Comparison of ENCODE assay signal across 8 cellular contexts in genomic region chr15:29270169-29270955, GRCh38. TPM values are rescaled to one million over a fixed set of nuclear protein-coding genes. Genes with fewer than 3 reads are reported as not detected.
DNase-seq lines count a peak whose midpoint lies in the region; ATAC-seq and TF ChIP-seq lines count a peak whose summit lies in the region.

No MANE protein-coding gene starts in this region.

- no peak for TF ChIP-seq CTCF in fibroblast of mammary gland (conservative IDR thresholded peaks at IDR 0.05; ENCODE audit: control insufficient read depth, insufficient read depth, low read depth, low read length)

- no peak overlapping the region for H4K91ac ChIP-seq in trophoblast cell (ENCODE audit: low read depth, low read length)

- peak overlapping the region; percentile 97 for H3K27ac Mint-ChIP-seq in activated CD4-positive, alpha-beta T cell treated with anti-CD3 and anti-CD28 coated beads, Interleukin-2, amount 10 ng/mL, durations not matched to agents 24 days and 14 days

- H3K4ac ChIP-seq in trophoblast cell (ENCODE audit: low read depth, low read length): no peak overlapping the region

- H4K8ac ChIP-seq in trophoblast cell (ENCODE audit: low read depth, low read length): peak overlapping the region; percentile 86

- no peaks in the 10 kb centered on the region for H3K27me3 ChIP-seq in trophoblast cell (ENCODE audit: insufficient read depth, low read length)

- no peaks in the 10 kb centered on the region for H3K9me3 Mint-ChIP-seq in activated CD4-positive, alpha-beta T cell treated with anti-CD3 and anti-CD28 coated beads, Interleukin-2, amount 10 ng/mL, durations not matched to agents 24 days and 14 days

- H3K14ac ChIP-seq in trophoblast cell (ENCODE audit: low read length): no peak overlapping the region

- peaks cover 3% of the 10 kb centered on the region in 2 experiments for H3K4me1 ChIP-seq in trophoblast cell (ENCODE audit: control insufficient read depth in 1 of 2, insufficient read depth in 2 of 2, low read length in 2 of 2)

- peak overlapping the region; percentile 81 for H2AFZ ChIP-seq in trophoblast cell (ENCODE audit: insufficient read depth, low read length, poor library complexity)

- DNase-seq in EL (peak; percentile 58), fibroblast of mammary gland (ENCODE audit: low read depth) (peak; percentile 71), trophoblast cell (peak in 1 of 2 donors; percentile 33), NCI-H526 (lab: John Stamatoyannopoulos, UW) (no peak), NCI-H2107 (lab: John Stamatoyannopoulos, UW) (no peak)
- peak; percentile 78 for DNase-seq in activated CD4-positive, alpha-beta T cell treated with anti-CD3 and anti-CD28 coated beads, Interleukin-2, amount 10 ng/mL, durations not matched to agents 24 days and 14 days

- no peak overlapping the region for H2AK5ac ChIP-seq in trophoblast cell (ENCODE audit: low read length)

- intact Hi-C loops in activated CD4-positive, alpha-beta T cell treated with anti-CD3 and anti-CD28 coated beads, Interleukin-2, amount 10 ng/mL, durations not matched to agents 24 days and 14 days (cut with micrococcal nuclease): no loop called here

- H3K27ac ChIP-seq in trophoblast cell (ENCODE audit: low read depth, low read length): no peak overlapping the region

- ATAC-seq in GM19468 (IDR thresholded peaks at IDR 0.05; ENCODE audit: extremely low read depth, unreplicated experiment) (peak; percentile 7), HG03521 (IDR thresholded peaks at IDR 0.05; ENCODE audit: unreplicated experiment) (peak; percentile 15)

- no peak overlapping the region for H3K18ac ChIP-seq in trophoblast cell (ENCODE audit: low read length)

- peak overlapping the region; percentile 90 for H3K4me2 ChIP-seq in trophoblast cell (ENCODE audit: low read length)

- H3K27me3 Mint-ChIP-seq in activated CD4-positive, alpha-beta T cell treated with anti-CD3 and anti-CD28 coated beads, Interleukin-2, amount 10 ng/mL, durations not matched to agents 24 days and 14 days: peaks cover 3% of the 10 kb centered on the region

- H3K4me1 Mint-ChIP-seq in activated CD4-positive, alpha-beta T cell treated with anti-CD3 and anti-CD28 coated beads, Interleukin-2, amount 10 ng/mL, durations not matched to agents 24 days and 14 days: peaks cover 41% of the 10 kb centered on the region

- no peak overlapping the region for H4K12ac ChIP-seq in trophoblast cell (ENCODE audit: low read depth, low read length)

- H3K36me3 Mint-ChIP-seq in activated CD4-positive, alpha-beta T cell treated with anti-CD3 and anti-CD28 coated beads, Interleukin-2, amount 10 ng/mL, durations not matched to agents 24 days and 14 days (ENCODE audit: low read depth): peaks cover 5% of the 10 kb centered on the region

- H3K4me3 ChIP-seq in fibroblast of mammary gland (ENCODE audit: control insufficient read depth, low read depth, low read length) (peak overlapping the region; percentile 81), trophoblast cell (ENCODE audit: low read depth, low read length) (no peak overlapping the region)

- no peak overlapping the region for H3K9ac ChIP-seq in trophoblast cell (ENCODE audit: low read length)

- no peak overlapping the region for H3K23ac ChIP-seq in trophoblast cell (ENCODE audit: low read length)

- H2BK12ac ChIP-seq in trophoblast cell (ENCODE audit: low read length): no peak overlapping the region

- H3K79me1 ChIP-seq in trophoblast cell (ENCODE audit: low read length): peaks cover 4% of the 10 kb centered on the region

- no CpG with 5 or more reads among the region's 8 CpGs for WGBS in trophoblast cell (ENCODE audit: extremely low coverage, insufficient coverage, insufficient read length)

- H3K9me3 ChIP-seq in trophoblast cell (ENCODE audit: insufficient read depth, low read depth, low read length): no peaks in the 10 kb centered on the region

- no peak overlapping the region for H2BK120ac ChIP-seq in trophoblast cell (ENCODE audit: insufficient read depth, low read length, poor library complexity)

- no peaks in the 10 kb centered on the region for H3K79me2 ChIP-seq in trophoblast cell (ENCODE audit: control insufficient read depth, insufficient read depth, low read length, poor library complexity)

- H3K4me3 Mint-ChIP-seq in activated CD4-positive, alpha-beta T cell treated with anti-CD3 and anti-CD28 coated beads, Interleukin-2, amount 10 ng/mL, durations not matched to agents 24 days and 14 days: peak overlapping the region; percentile 91

- H3K36me3 ChIP-seq in trophoblast cell (ENCODE audit: control insufficient read depth in 1 of 2, insufficient read depth in 2 of 2, low read length in 2 of 2): no peaks in the 10 kb centered on the region

- H2BK5ac ChIP-seq in trophoblast cell (ENCODE audit: low read depth, low read length, poor library complexity): no peak overlapping the region

RNA-seq across cellular contexts. Expression of gene NSMCE3, which starts 0.7 kb away (rescaled TPM):
- total RNA-seq in activated CD4-positive, alpha-beta T cell treated with anti-CD3 and anti-CD28 coated beads, Interleukin-2, amount 10 ng/mL, durations not matched to agents 24 days and 14 days: 8.9 and 10.0 TPM in 2 replicates
- polyA plus RNA-seq in trophoblast cell (2013): 5.7 and 6.0 TPM in 2 replicates

Comparison
In these comparisons a context has a peak if more than half of its experiments do, and no peak if none do; other contexts are left out.
1. DNase-seq: peak in EL (single experiment), activated CD4-positive, alpha-beta T cell treated with anti-CD3 and anti-CD28 coated beads, Interleukin-2, amount 10 ng/mL, durations not matched to agents 24 days and 14 days (single experiment) and fibroblast of mammary gland (single experiment); none in NCI-H526 (0 of 2) and NCI-H2107 (single experiment).